ENCODE assay signal across 29 cellular contexts in the genomic region with DNA sequence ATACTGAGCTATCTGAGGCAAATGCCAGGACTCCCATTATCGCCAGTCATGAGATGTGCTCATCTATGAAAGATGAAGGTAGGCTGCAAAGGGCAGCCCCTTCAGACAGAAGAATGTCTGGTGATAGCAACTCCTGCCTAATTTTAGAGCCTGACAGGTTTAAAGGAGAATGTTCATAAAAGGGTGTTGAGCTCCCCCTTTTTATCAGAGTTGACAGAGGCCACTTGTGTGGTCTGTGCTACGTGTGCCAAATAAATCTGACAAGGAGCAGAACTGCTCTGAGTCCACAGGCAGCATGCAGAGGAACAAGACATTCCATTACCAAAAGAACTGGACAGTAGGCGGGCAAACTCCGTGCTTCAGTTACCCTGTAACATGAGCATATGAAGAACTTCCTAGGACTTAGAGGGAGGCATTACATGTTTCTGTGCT.
DNase-seq lines count a peak whose midpoint lies in the region; ATAC-seq, FAIRE-seq and TF ChIP-seq lines count a peak whose summit lies in the region.
"Had no signal": no experiment of that assay in that cellular context is flagged by ENCODE, and none has a peak within 500 bp of the region (broad histone marks: within the 10 kb centered on the region; RNA-seq: fewer than 3 reads in every experiment).

No MANE protein-coding gene starts in this region.

- no peak overlapping the region for H3K27ac Mint-ChIP-seq in astrocyte (ENCODE audit: unreplicated experiment)
- no peak overlapping the region for H3K27ac Mint-ChIP-seq in activated CD8-positive, alpha-beta T cell treated with anti-CD3 and anti-CD28 coated beads for 36 hours
- H3K27ac Mint-ChIP-seq: activated naive CD8-positive, alpha-beta T cell treated with anti-CD3 and anti-CD28 coated beads, Interleukin-2, amount 50 U/mL, for 24 hours; IgD-negative memory B cell; natural killer cell had no signal

- no peak overlapping the region for H2BK120ac ChIP-seq in trophoblast cell (ENCODE audit: insufficient read depth, low read length, poor library complexity)

- H3K4me3 Mint-ChIP-seq in astrocyte (ENCODE audit: unreplicated experiment): no peak overlapping the region
- H3K4me3 Mint-ChIP-seq in activated CD8-positive, alpha-beta T cell treated with anti-CD3 and anti-CD28 coated beads for 36 hours: no peak overlapping the region
- H3K4me3 Mint-ChIP-seq: activated naive CD8-positive, alpha-beta T cell treated with anti-CD3 and anti-CD28 coated beads, Interleukin-2, amount 50 U/mL, for 24 hours; IgD-negative memory B cell; natural killer cell had no signal

- ATAC-seq in heart right ventricle (peak; percentile 75 to 97 (median 90)), GM18870 (IDR thresholded peaks at IDR 0.05; ENCODE audit: unreplicated experiment) (no peak)
- ATAC-seq in activated CD8-positive, alpha-beta T cell treated with anti-CD3 and anti-CD28 coated beads for 36 hours: no peak
- ATAC-seq: activated naive CD8-positive, alpha-beta T cell treated with anti-CD3 and anti-CD28 coated beads, Interleukin-2, amount 50 U/mL, for 24 hours; HCT116; natural killer cell; pancreas; sciatic nerve had no signal

- H3K4me3 ChIP-seq in astrocyte (ENCODE audit: insufficient read depth, low read depth, low read length) (no peak overlapping the region), heart right ventricle (no peak overlapping the region), trophoblast cell (ENCODE audit: low read depth, low read length) (no peak overlapping the region), ascending aorta (no peak overlapping the region)
- H3K4me3 ChIP-seq: breast epithelium, pancreas, Peyer's patch, SK-N-MC, vagina had no signal

- TF ChIP-seq CTCF in astrocyte (IDR thresholded peaks at IDR 0.05; ENCODE audit: insufficient read depth, low read depth, low read length) (no peak), heart right ventricle (IDR thresholded peaks at IDR 0.05) (no peak), ascending aorta (IDR thresholded peaks at IDR 0.05) (no peak)
- no peak for TF ChIP-seq CTCF in activated CD8-positive, alpha-beta T cell treated with anti-CD3 and anti-CD28 coated beads for 36 hours (IDR thresholded peaks at IDR 0.05)

- whole genome bisulfite sequencing in heart right ventricle, 2 donors: 42 to 63% methylated on average over 4 of the region's 4 CpGs
- WGBS in trophoblast cell (ENCODE audit: extremely low coverage, insufficient coverage, insufficient read length): no CpG with 5 or more reads among the region's 4 CpGs

- H4K20me1 ChIP-seq in astrocyte (ENCODE audit: insufficient read depth, low read length): no peaks in the 10 kb centered on the region

- POLR2A ChIA-PET in activated CD8-positive, alpha-beta T cell treated with anti-CD3 and anti-CD28 coated beads for 36 hours (lab: Charles Lee): no interaction called here

- peaks cover 13% of the 10 kb centered on the region for H3K4me1 Mint-ChIP-seq in astrocyte (ENCODE audit: low read depth, unreplicated experiment)
- no peaks in the 10 kb centered on the region for H3K4me1 Mint-ChIP-seq in activated CD8-positive, alpha-beta T cell treated with anti-CD3 and anti-CD28 coated beads for 36 hours (ENCODE audit: low read depth)
- H3K4me1 Mint-ChIP-seq: activated naive CD8-positive, alpha-beta T cell treated with anti-CD3 and anti-CD28 coated beads, Interleukin-2, amount 50 U/mL, for 24 hours; IgD-negative memory B cell had no signal

- no peak overlapping the region for H3K4ac ChIP-seq in trophoblast cell (ENCODE audit: low read depth, low read length)

- H3K9me3 Mint-ChIP-seq in astrocyte (ENCODE audit: unreplicated experiment): no peaks in the 10 kb centered on the region
- no peaks in the 10 kb centered on the region for H3K9me3 Mint-ChIP-seq in activated CD8-positive, alpha-beta T cell treated with anti-CD3 and anti-CD28 coated beads for 36 hours
- H3K9me3 Mint-ChIP-seq: activated naive CD8-positive, alpha-beta T cell treated with anti-CD3 and anti-CD28 coated beads, Interleukin-2, amount 50 U/mL, for 24 hours; IgD-negative memory B cell; natural killer cell had no signal

- no peak overlapping the region for H4K12ac ChIP-seq in trophoblast cell (ENCODE audit: low read depth, low read length)

- no peaks in the 10 kb centered on the region for H3K79me2 ChIP-seq in astrocyte (ENCODE audit: insufficient read depth, low read length)
- no peaks in the 10 kb centered on the region for H3K79me2 ChIP-seq in trophoblast cell (ENCODE audit: control insufficient read depth, insufficient read depth, low read length, poor library complexity)

- H3K27me3 ChIP-seq in astrocyte (ENCODE audit: insufficient read depth, low read length) (no peaks in the 10 kb centered on the region), heart right ventricle (no peaks in the 10 kb centered on the region), trophoblast cell (ENCODE audit: insufficient read depth, low read length) (no peaks in the 10 kb centered on the region), ascending aorta (no peaks in the 10 kb centered on the region)
- H3K27me3 ChIP-seq: breast epithelium, pancreas, Peyer's patch, vagina had no signal

- H3K27ac ChIP-seq in astrocyte (ENCODE audit: low read depth, low read length) (no peak overlapping the region), heart right ventricle (peak overlapping the region in 7 of 10 donors; percentile 46 to 80 (median 68)), trophoblast cell (ENCODE audit: low read depth, low read length) (peak overlapping the region; percentile 30), ascending aorta (no peak overlapping the region)
- H3K27ac ChIP-seq: breast epithelium, pancreas, Peyer's patch, SK-N-MC, vagina had no signal

- H3K4me2 ChIP-seq in astrocyte (ENCODE audit: low read length) (no peak overlapping the region), trophoblast cell (ENCODE audit: low read length) (no peak overlapping the region)

- peaks cover 21% of the 10 kb centered on the region for H3K36me3 Mint-ChIP-seq in astrocyte (ENCODE audit: low read depth, unreplicated experiment)
- peaks cover 28% of the 10 kb centered on the region for H3K36me3 Mint-ChIP-seq in activated CD8-positive, alpha-beta T cell treated with anti-CD3 and anti-CD28 coated beads for 36 hours (ENCODE audit: low read depth)
- H3K36me3 Mint-ChIP-seq: natural killer cell had no signal

- no peak overlapping the region for H4K91ac ChIP-seq in trophoblast cell (ENCODE audit: low read depth, low read length)

- no peak overlapping the region for H2BK12ac ChIP-seq in trophoblast cell (ENCODE audit: low read length)

- CTCF ChIA-PET in activated CD8-positive, alpha-beta T cell treated with anti-CD3 and anti-CD28 coated beads for 36 hours (lab: Charles Lee): interaction anchor here (1.4 kb wide), 1 partner anchor 17 kb away, joined by 4 read pairs; no protein-coding TSS in a partner anchor

- H2AFZ ChIP-seq in astrocyte (ENCODE audit: low read depth, low read length): no peak overlapping the region
- H2AFZ ChIP-seq in trophoblast cell (ENCODE audit: insufficient read depth, low read length, poor library complexity): no peak overlapping the region

- no peaks in the 10 kb centered on the region for H3K4me1 ChIP-seq in astrocyte (ENCODE audit: insufficient read depth, low read length)
- H3K4me1 ChIP-seq in heart right ventricle: peaks cover 0 to 22% (median 6%) of the 10 kb centered on the region in 9 donors
- H3K4me1 ChIP-seq in trophoblast cell (ENCODE audit: control insufficient read depth in 1 of 2, insufficient read depth in 2 of 2, low read length in 2 of 2): peaks cover 3 to 5% of the 10 kb centered on the region in 2 experiments
- no peaks in the 10 kb centered on the region for H3K4me1 ChIP-seq in ascending aorta
- H3K4me1 ChIP-seq: breast epithelium, pancreas, Peyer's patch, vagina had no signal

- H3K9me3 ChIP-seq in astrocyte (ENCODE audit: insufficient read depth, low read depth, low read length) (no peaks in the 10 kb centered on the region), heart right ventricle (no peaks in the 10 kb centered on the region), trophoblast cell (ENCODE audit: insufficient read depth, low read depth, low read length) (no peaks in the 10 kb centered on the region), ascending aorta (no peaks in the 10 kb centered on the region)
- H3K9me3 ChIP-seq: breast epithelium, pancreas, Peyer's patch, vagina had no signal

- no peak overlapping the region for H3K14ac ChIP-seq in trophoblast cell (ENCODE audit: low read length)

- intact Hi-C loops in heart right ventricle (cut with DNase I) (no loop called here), ascending aorta (cut with DNase I) (no loop called here)
- intact Hi-C loops in activated CD8-positive, alpha-beta T cell treated with anti-CD3 and anti-CD28 coated beads for 36 hours (cut with micrococcal nuclease): no loop called here

- H3K23ac ChIP-seq in trophoblast cell (ENCODE audit: low read length): no peak overlapping the region

- peaks cover 3% of the 10 kb centered on the region for H3K36me3 ChIP-seq in astrocyte (ENCODE audit: insufficient read depth, low read length)
- H3K36me3 ChIP-seq in heart right ventricle: peaks cover 0 to 38% (median 0%) of the 10 kb centered on the region in 9 donors
- H3K36me3 ChIP-seq in trophoblast cell (ENCODE audit: control insufficient read depth in 1 of 2, insufficient read depth in 2 of 2, low read length in 2 of 2): peaks cover 5 to 11% of the 10 kb centered on the region in 2 experiments
- H3K36me3 ChIP-seq in ascending aorta: peaks cover 0 to 15% of the 10 kb centered on the region in 2 donors
- H3K36me3 ChIP-seq: breast epithelium, pancreas had no signal

- H4K8ac ChIP-seq in trophoblast cell (ENCODE audit: low read depth, low read length): no peak overlapping the region

- H2AK5ac ChIP-seq in trophoblast cell (ENCODE audit: low read length): no peak overlapping the region

- H3K9ac ChIP-seq in astrocyte (ENCODE audit: low read length) (no peak overlapping the region), trophoblast cell (ENCODE audit: low read length) (no peak overlapping the region)

- H3K79me1 ChIP-seq in trophoblast cell (ENCODE audit: low read length): no peaks in the 10 kb centered on the region

- DNase-seq in AG20443 (ENCODE audit: low spot score) (peak; percentile 14), astrocyte (ENCODE audit: low read depth) (peak; percentile 27), heart right ventricle (peak in 1 of 2 donors; percentile 40), trophoblast cell (no peak), ascending aorta (ENCODE audit: low spot score in 2 of 2) (no peak), HPDE6-E6E7 (ENCODE audit: extremely low spot score) (no peak)
- DNase-seq in activated CD8-positive, alpha-beta T cell treated with anti-CD3 and anti-CD28 coated beads for 36 hours: no peak
- DNase-seq: ACHN; activated CD4-positive, alpha-beta T cell treated with anti-CD3 and anti-CD28 coated beads, Interleukin-2, amount 50 U/mL, for 4 hours; activated gamma-delta T cell; activated naive CD8-positive, alpha-beta T cell treated with anti-CD3 and anti-CD28 coated beads, Interleukin-2, amount 50 U/mL, for 24 hours; DMS 273 treated with DMSO at 0.1 percent for 48 hours; GF-D8; kidney; mesendoderm; natural killer cell; NCI-H1436; NCI-H2107; NCI-H510A treated with DMSO at 0.1 percent for 48 hours; pancreas; Peyer's patch had no signal

- no peak overlapping the region for H2BK5ac ChIP-seq in trophoblast cell (ENCODE audit: low read depth, low read length, poor library complexity)

- no peak for FAIRE-seq in astrocyte (lab: Jason Lieb, UNC)
- FAIRE-seq: endometrium, kidney, pancreas had no signal

- no peaks in the 10 kb centered on the region for H3K27me3 Mint-ChIP-seq in astrocyte (ENCODE audit: low read depth, unreplicated experiment)
- H3K27me3 Mint-ChIP-seq in activated CD8-positive, alpha-beta T cell treated with anti-CD3 and anti-CD28 coated beads for 36 hours: no peaks in the 10 kb centered on the region
- H3K27me3 Mint-ChIP-seq: activated naive CD8-positive, alpha-beta T cell treated with anti-CD3 and anti-CD28 coated beads, Interleukin-2, amount 50 U/mL, for 24 hours; IgD-negative memory B cell had no signal

- H3K18ac ChIP-seq in trophoblast cell (ENCODE audit: low read length): no peak overlapping the region

Comparison
In these comparisons a context has a peak if more than half of its experiments do, and no peak if none do; other contexts are left out.
1. DNase-seq: peak in AG20443 (single experiment) and astrocyte (single experiment); none in trophoblast cell (0 of 2), ascending aorta (0 of 2), HPDE6-E6E7 (single experiment) and activated CD8-positive, alpha-beta T cell treated with anti-CD3 and anti-CD28 coated beads for 36 hours (single experiment).
2. H3K27ac ChIP-seq: peak in heart right ventricle (7 of 10) and trophoblast cell (single experiment); none in astrocyte (single experiment) and ascending aorta (0 of 2).
3. ATAC-seq: peak in heart right ventricle (8 of 8); none in activated CD8-positive, alpha-beta T cell treated with anti-CD3 and anti-CD28 coated beads for 36 hours (single experiment) and GM18870 (single experiment).